1 cellular context compared by ENCODE assay signal in the genomic region with DNA sequence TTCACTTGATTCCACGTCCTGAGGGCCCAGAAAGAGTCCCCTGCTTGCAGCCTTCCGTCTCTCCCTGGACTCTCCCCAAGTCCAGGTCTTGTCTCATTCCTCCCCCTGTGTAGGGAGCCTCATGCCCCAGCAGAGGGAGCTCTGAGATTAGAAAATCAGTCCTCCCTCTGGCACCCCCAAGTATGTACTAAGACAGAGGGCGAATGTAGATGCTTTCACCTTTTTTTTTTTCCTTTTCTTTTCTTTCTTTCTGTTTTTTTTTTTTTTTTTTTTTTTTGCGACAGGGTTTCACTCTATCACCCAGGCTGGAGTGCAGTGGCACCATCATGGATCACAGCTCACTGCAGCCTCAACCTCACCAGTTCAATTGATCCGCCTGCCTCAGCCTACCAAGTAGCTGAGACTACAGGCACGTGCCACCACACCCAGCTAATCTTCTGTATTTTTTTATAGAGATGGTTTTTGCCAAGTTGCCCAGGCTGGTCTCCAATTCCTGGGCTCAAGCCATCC.
TF ChIP-seq lines count a peak whose summit lies in the region.

No MANE protein-coding gene starts in this region.

TF ChIP-seq in K562, 482 proteins besides CTCF, POLR2A, EP300 and RAD21:
- TF ChIP-seq NBN (IDR thresholded peaks at IDR 0.05; ENCODE audit: low read depth) (0 out of 2 replicates have a peak, but pooled peaks have one; percentile 27), ZKSCAN1 (IDR thresholded peaks at IDR 0.05; ENCODE audit: low read depth, low read length) (no peak), ZNF140 (CRISPR knock-in tag; IDR thresholded peaks at IDR 0.05) (no peak), FUS (optimal IDR thresholded peaks at IDR 0.05; ENCODE audit: low read depth, low read length) (no peak), CC2D1A (IDR thresholded peaks at IDR 0.05) (peak; percentile 61; the same call in 1 of the 2 replicates), CREM (IDR thresholded peaks at IDR 0.05; ENCODE audit: low read depth) (0 out of 2 replicates have a peak, but pooled peaks have one; percentile 14), ARID2 (IDR thresholded peaks at IDR 0.05) (peak; percentile 42; the same call in 1 of the 2 replicates), FOSL1 (tag; conservative IDR thresholded peaks at IDR 0.05) (no peak), MAZ (CRISPR knock-in tag; conservative IDR thresholded peaks at IDR 0.05 in 1 of 2, IDR thresholded peaks at IDR 0.05 in 1 of 2) (peak in 1 of 2 experiments; percentile 44; a peak in 2 of 4 replicates), ZNF263 (CRISPR knock-in tag; IDR thresholded peaks at IDR 0.05; ENCODE audit: borderline replicate concordance) (peak; percentile 61; the same call in 1 of the 2 replicates), SMC3 (conservative IDR thresholded peaks at IDR 0.05; ENCODE audit: insufficient read depth, low read depth, low read length) (peak; percentile 77), ZNF507 (tag; conservative IDR thresholded peaks at IDR 0.05) (no peak), ZNF384 (IDR thresholded peaks at IDR 0.05; ENCODE audit: low read depth, low read length) (peak; percentile 57; the same call in 1 of the 2 replicates)
- TF ChIP-seq, protein P1, sequence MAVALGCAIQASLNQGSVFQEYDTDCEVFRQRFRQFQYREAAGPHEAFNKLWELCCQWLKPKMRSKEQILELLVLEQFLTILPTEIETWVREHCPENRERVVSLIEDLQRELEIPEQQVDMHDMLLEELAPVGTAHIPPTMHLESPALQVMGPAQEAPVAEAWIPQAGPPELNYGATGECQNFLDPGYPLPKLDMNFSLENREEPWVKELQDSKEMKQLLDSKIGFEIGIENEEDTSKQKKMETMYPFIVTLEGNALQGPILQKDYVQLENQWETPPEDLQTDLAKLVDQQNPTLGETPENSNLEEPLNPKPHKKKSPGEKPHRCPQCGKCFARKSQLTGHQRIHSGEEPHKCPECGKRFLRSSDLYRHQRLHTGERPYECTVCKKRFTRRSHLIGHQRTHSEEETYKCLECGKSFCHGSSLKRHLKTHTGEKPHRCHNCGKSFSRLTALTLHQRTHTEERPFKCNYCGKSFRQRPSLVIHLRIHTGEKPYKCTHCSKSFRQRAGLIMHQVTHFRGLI (CRISPR knock-in tag; IDR thresholded peaks at IDR 0.05) = no peak
- TF ChIP-seq, protein P2, sequence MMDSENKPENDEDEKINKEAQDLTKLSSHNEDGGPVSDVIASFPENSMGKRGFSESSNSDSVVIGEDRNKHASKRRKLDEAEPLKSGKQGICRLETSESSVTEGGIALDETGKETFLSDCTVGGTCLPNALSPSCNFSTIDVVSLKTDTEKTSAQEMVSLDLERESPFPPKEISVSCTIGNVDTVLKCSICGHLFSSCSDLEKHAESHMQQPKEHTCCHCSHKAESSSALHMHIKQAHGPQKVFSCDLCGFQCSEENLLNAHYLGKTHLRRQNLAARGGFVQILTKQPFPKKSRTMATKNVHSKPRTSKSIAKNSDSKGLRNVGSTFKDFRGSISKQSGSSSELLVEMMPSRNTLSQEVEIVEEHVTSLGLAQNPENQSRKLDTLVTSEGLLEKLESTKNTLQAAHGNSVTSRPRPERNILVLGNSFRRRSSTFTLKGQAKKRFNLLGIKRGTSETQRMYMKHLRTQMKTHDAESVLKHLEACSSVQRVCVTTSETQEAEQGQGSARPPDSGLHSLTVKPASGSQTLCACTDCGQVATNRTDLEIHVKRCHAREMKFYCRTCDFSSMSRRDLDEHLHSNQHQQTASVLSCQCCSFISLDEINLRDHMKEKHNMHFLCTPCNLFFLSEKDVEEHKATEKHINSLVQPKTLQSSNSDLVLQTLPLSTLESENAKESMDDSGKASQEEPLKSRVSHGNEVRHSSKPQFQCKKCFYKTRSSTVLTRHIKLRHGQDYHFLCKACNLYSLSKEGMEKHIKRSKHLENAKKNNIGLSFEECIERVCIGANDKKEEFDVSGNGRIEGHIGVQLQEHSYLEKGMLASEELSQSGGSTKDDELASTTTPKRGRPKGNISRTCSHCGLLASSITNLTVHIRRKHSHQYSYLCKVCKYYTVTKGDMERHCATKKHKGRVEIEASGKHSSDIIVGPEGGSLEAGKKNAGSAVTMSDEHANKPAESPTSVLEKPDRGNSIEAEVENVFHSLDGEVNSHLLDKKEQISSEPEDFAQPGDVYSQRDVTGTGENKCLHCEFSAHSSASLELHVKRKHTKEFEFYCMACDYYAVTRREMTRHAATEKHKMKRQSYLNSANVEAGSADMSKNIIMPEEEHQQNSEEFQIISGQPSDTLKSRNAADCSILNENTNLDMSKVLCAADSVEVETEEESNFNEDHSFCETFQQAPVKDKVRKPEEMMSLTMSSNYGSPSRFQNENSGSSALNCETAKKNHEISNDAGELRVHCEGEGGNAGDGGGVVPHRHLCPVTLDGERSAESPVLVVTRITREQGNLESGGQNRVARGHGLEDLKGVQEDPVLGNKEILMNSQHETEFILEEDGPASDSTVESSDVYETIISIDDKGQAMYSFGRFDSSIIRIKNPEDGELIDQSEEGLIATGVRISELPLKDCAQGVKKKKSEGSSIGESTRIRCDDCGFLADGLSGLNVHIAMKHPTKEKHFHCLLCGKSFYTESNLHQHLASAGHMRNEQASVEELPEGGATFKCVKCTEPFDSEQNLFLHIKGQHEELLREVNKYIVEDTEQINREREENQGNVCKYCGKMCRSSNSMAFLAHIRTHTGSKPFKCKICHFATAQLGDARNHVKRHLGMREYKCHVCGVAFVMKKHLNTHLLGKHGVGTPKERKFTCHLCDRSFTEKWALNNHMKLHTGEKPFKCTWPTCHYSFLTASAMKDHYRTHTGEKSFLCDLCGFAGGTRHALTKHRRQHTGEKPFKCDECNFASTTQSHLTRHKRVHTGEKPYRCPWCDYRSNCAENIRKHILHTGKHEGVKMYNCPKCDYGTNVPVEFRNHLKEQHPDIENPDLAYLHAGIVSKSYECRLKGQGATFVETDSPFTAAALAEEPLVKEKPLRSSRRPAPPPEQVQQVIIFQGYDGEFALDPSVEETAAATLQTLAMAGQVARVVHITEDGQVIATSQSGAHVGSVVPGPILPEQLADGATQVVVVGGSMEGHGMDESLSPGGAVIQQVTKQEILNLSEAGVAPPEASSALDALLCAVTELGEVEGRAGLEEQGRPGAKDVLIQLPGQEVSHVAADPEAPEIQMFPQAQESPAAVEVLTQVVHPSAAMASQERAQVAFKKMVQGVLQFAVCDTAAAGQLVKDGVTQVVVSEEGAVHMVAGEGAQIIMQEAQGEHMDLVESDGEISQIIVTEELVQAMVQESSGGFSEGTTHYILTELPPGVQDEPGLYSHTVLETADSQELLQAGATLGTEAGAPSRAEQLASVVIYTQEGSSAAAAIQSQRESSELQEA (IDR thresholded peaks at IDR 0.05; ENCODE audit: low read depth) = no peak
- TF ChIP-seq, protein P3, sequence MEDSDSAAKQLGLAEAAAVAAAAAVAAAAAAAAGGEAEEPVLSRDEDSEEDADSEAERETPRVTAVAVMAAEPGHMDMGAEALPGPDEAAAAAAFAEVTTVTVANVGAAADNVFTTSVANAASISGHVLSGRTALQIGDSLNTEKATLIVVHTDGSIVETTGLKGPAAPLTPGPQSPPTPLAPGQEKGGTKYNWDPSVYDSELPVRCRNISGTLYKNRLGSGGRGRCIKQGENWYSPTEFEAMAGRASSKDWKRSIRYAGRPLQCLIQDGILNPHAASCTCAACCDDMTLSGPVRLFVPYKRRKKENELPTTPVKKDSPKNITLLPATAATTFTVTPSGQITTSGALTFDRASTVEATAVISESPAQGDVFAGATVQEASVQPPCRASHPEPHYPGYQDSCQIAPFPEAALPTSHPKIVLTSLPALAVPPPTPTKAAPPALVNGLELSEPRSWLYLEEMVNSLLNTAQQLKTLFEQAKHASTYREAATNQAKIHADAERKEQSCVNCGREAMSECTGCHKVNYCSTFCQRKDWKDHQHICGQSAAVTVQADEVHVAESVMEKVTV (CRISPR knock-in tag; IDR thresholded peaks at IDR 0.05) = peak; percentile 40; the same call in 1 of the 2 replicates
- TF ChIP-seq, protein P4, sequence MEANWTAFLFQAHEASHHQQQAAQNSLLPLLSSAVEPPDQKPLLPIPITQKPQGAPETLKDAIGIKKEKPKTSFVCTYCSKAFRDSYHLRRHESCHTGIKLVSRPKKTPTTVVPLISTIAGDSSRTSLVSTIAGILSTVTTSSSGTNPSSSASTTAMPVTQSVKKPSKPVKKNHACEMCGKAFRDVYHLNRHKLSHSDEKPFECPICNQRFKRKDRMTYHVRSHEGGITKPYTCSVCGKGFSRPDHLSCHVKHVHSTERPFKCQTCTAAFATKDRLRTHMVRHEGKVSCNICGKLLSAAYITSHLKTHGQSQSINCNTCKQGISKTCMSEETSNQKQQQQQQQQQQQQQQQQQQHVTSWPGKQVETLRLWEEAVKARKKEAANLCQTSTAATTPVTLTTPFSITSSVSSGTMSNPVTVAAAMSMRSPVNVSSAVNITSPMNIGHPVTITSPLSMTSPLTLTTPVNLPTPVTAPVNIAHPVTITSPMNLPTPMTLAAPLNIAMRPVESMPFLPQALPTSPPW (CRISPR knock-in tag; IDR thresholded peaks at IDR 0.05) = peak; percentile 30; the same call in 1 of the 2 replicates
- TF ChIP-seq, protein P5, sequence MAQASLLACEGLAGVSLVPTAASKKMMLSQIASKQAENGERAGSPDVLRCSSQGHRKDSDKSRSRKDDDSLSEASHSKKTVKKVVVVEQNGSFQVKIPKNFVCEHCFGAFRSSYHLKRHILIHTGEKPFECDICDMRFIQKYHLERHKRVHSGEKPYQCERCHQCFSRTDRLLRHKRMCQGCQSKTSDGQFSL (CRISPR knock-in tag; IDR thresholded peaks at IDR 0.05) = peak; percentile 75
- TF ChIP-seq, protein P5 (tag; IDR thresholded peaks at IDR 0.05) = peak in 1 of 2 experiments; percentile 67; a peak in 1 of 4 replicates
